Comparison of ENCODE assay signal across 1 cellular context in genomic region chr15:86213420-86213819, GRCh38.
TF ChIP-seq lines count a peak whose summit lies in the region.

No MANE protein-coding gene starts in this region.

TF ChIP-seq in GM23338, 12 proteins besides CTCF, POLR2A, EP300 and RAD21 (continued from another document):
- TF ChIP-seq REST (IDR thresholded peaks at IDR 0.05; ENCODE audit: unreplicated experiment) (no peak), EZH2phosphoT487 (IDR thresholded peaks at IDR 0.05; ENCODE audit: unreplicated experiment) (no peak), NANOG (IDR thresholded peaks at IDR 0.05; ENCODE audit: borderline replicate concordance) (no peak), STAT1 (IDR thresholded peaks at IDR 0.05; ENCODE audit: unreplicated experiment) (no peak), ZNF114 (CRISPR knock-in tag; IDR thresholded peaks at IDR 0.05) (no peak), ETS1 (IDR thresholded peaks at IDR 0.05) (no peak), ZNF331 (CRISPR knock-in tag; IDR thresholded peaks at IDR 0.05; ENCODE audit: low read depth) (no peak), POLR2AphosphoS5 (IDR thresholded peaks at IDR 0.05; ENCODE audit: low read depth) (no peak), JUNB (IDR thresholded peaks at IDR 0.05; ENCODE audit: unreplicated experiment) (no peak), ZNF462 (CRISPR knock-in tag; IDR thresholded peaks at IDR 0.05) (no peak), EZH2 (IDR thresholded peaks at IDR 0.05; ENCODE audit: low read depth, unreplicated experiment) (no peak)
